8 cellular contexts compared by ENCODE assay signal in genomic region chr17:75046583-75047289, GRCh38. TPM values are rescaled to one million over a fixed set of nuclear protein-coding genes. Genes with fewer than 3 reads are reported as not detected.
DNase-seq lines count a peak whose midpoint lies in the region; ATAC-seq and TF ChIP-seq lines count a peak whose summit lies in the region.

Gene ATP5PD, minus strand, starts transcription at chr17:75046969. Its CDS starts 4,319 bp downstream, at chr17:75042650.
Gene KCTD2, plus strand, starts transcription at chr17:75047225. Its CDS starts 26 bp downstream, at chr17:75047251.

- DNase-seq in AML-193 (lab: John Stamatoyannopoulos, UW) = peak; percentile 95 to 96
- peak; percentile 98 for DNase-seq in NCI-H510A treated with DMSO at 0.1 percent for 48 hours (lab: John Stamatoyannopoulos, UW)
- peak; percentile 97 for DNase-seq in activated CD4-positive, alpha-beta T cell treated with anti-CD3 and anti-CD28 coated beads for 36 hours
- DNase-seq in choroid plexus epithelial cell (ENCODE audit: low read depth) = peak; percentile 98
- peak; percentile 87 for DNase-seq in kidney glomerular epithelial cell (lab: John Stamatoyannopoulos, UW)
- peak; percentile 85 to 89 for DNase-seq in stimulated activated CD4-positive, alpha-beta T cell treated with anti-CD3 and anti-CD28 coated beads, Interleukin-1b, Interleukin-23, amount 100 ng/mL, for 1 hour (ENCODE audit: low read depth in 2 of 2)

- H3K36me3 Mint-ChIP-seq in activated CD4-positive, alpha-beta T cell treated with anti-CD3 and anti-CD28 coated beads for 36 hours (ENCODE audit: low read depth) = peaks cover 17% of the 10 kb centered on the region

- TF ChIP-seq CTCF in choroid plexus epithelial cell (conservative IDR thresholded peaks at IDR 0.05; ENCODE audit: low read depth, low read length) = no peak

- H3K4me3 Mint-ChIP-seq in activated CD4-positive, alpha-beta T cell treated with anti-CD3 and anti-CD28 coated beads for 36 hours = peak within 1 kb of the TSS; percentile 99

- intact Hi-C loops in activated CD4-positive, alpha-beta T cell treated with anti-CD3 and anti-CD28 coated beads for 36 hours (cut with DNase I, micrococcal nuclease) = loop anchor here (1.0 to 5.0 kb wide), 13 partner anchors 11 to 298 kb away; partner anchors contain the start of genes CDR2L (in 2 of the 2), NUP85 (in 2 of the 2), JPT1 (in 1 of the 2) and MRPL58 (in 1 of the 2)

- H3K9me3 Mint-ChIP-seq in activated CD4-positive, alpha-beta T cell treated with anti-CD3 and anti-CD28 coated beads for 36 hours (ENCODE audit: low read depth) = no peaks in the 10 kb centered on the region

- peaks cover 37% of the 10 kb centered on the region for H3K4me1 Mint-ChIP-seq in activated CD4-positive, alpha-beta T cell treated with anti-CD3 and anti-CD28 coated beads for 36 hours

- POLR2A ChIA-PET in activated CD4-positive, alpha-beta T cell treated with anti-CD3 and anti-CD28 coated beads for 36 hours (lab: Charles Lee) = interaction anchor here (0.8 to 1.0 kb wide), 3 partner anchors 12 to 291 kb away, joined by 3 to 6 read pairs (median 3); no protein-coding TSS in a partner anchor

- CTCF ChIA-PET in activated CD4-positive, alpha-beta T cell treated with anti-CD3 and anti-CD28 coated beads for 36 hours (lab: Charles Lee) = interaction anchor here (0.6 to 3.7 kb wide), 2 partner anchors 14 to 361 kb away, joined by 3 to 20 read pairs; no protein-coding TSS in a partner anchor

- H3K27ac Mint-ChIP-seq in activated CD4-positive, alpha-beta T cell treated with anti-CD3 and anti-CD28 coated beads for 36 hours = peak within 1 kb of the TSS; percentile 94

- TF ChIP-seq POLR2A in GM19193 (IDR thresholded peaks at IDR 0.05; ENCODE audit: extremely low read depth, insufficient read depth, insufficient read length) = peak; percentile 92

- H3K4me3 ChIP-seq in choroid plexus epithelial cell (ENCODE audit: low read depth, low read length) = peak within 1 kb of the TSS; percentile 100

- H3K27me3 Mint-ChIP-seq in activated CD4-positive, alpha-beta T cell treated with anti-CD3 and anti-CD28 coated beads for 36 hours = no peaks in the 10 kb centered on the region

- ATAC-seq in HG03439 (IDR thresholded peaks at IDR 0.05; ENCODE audit: unreplicated experiment) = peak; percentile 92
- peak; percentile 95 for ATAC-seq in activated CD4-positive, alpha-beta T cell treated with anti-CD3 and anti-CD28 coated beads for 36 hours

RNA-seq across cellular contexts. Expression of gene ATP5PD, which starts in this region (rescaled TPM):
- 100 to 1,000 TPM; 194 to 237 TPM for total RNA-seq in activated CD4-positive, alpha-beta T cell treated with anti-CD3 and anti-CD28 coated beads for 36 hours

RNA-seq across cellular contexts. Expression of gene KCTD2, which starts in this region (rescaled TPM):
- total RNA-seq in activated CD4-positive, alpha-beta T cell treated with anti-CD3 and anti-CD28 coated beads for 36 hours = 10 to 100 TPM; 15.3 to 16.7 TPM

Comparison
In these comparisons a context has a peak if more than half of its experiments do, and no peak if none do; other contexts are left out.
1. Peak in every context shown above with its lines: DNase-seq, ATAC-seq and H3K4me3 ChIP-seq.